In the genomic region with DNA sequence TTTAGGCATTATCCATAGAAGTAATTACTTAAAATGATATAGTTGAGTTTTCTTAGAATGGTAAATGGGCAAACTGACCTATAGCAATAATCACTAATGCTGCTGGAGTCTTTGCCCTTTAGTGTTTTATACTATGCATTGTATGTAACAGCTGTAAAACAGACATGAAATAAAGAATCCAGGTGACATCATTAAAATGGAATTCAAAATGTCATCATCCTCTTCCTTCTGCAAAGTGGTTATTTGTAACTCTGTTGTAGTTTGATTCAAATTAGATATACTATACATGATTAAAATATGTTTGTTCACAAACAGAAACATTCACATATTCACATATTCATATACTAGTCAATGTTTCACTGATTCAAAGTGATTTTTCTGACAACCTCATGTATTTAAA, we compare ENCODE assay signal across 25 cellular contexts.
A peak's percentile ranks its signal among the peaks of the same experiment; 100 is the strongest.
DNase-seq lines count a peak whose midpoint lies in the region; ATAC-seq and TF ChIP-seq lines count a peak whose summit lies in the region.
"Had no signal": no experiment of that assay in that cellular context is flagged by ENCODE, and none has a peak within 500 bp of the region (broad histone marks: within the 10 kb centered on the region; RNA-seq: fewer than 3 reads in every experiment).

No MANE protein-coding gene starts in this region.

- no peaks in the 10 kb centered on the region for H3K79me1 ChIP-seq in IMR-90 (ENCODE audit: low read depth in 1 of 2, low read length in 2 of 2)

- no peak overlapping the region for H3K27ac Mint-ChIP-seq in activated CD4-positive, alpha-beta memory T cell treated with anti-CD3 and anti-CD28 coated beads for 36 hours
- H3K27ac Mint-ChIP-seq: activated naive CD4-positive, alpha-beta T cell treated with anti-CD3 and anti-CD28 coated beads for 36 hours; stimulated activated naive B cell treated with anti-CD40 and anti-IgM and Interleukin-4, amounts not matched to agents 10 μg/mL and 1 μg/mL and 100 μg/mL, for 72 hours had no signal

- no peaks in the 10 kb centered on the region; the same call in 1 of the 2 replicates for H3K9me1 ChIP-seq in IMR-90 (ENCODE audit: insufficient read depth, low read length)

- H3K27ac ChIP-seq in IMR-90 (ENCODE audit: insufficient read depth, low read length) (no peak overlapping the region), body of pancreas (no peak overlapping the region)
- H3K27ac ChIP-seq: vagina had no signal

- H3K4me1 Mint-ChIP-seq in activated CD4-positive, alpha-beta memory T cell treated with anti-CD3 and anti-CD28 coated beads for 36 hours (ENCODE audit: low read depth), result no peaks in the 10 kb centered on the region
- H3K4me1 Mint-ChIP-seq: neural crest cell; stimulated activated naive B cell treated with anti-CD40 and anti-IgM and Interleukin-4, amounts not matched to agents 10 μg/mL and 1 μg/mL and 100 μg/mL, for 72 hours had no signal

- H2BK20ac ChIP-seq in IMR-90 (ENCODE audit: low read depth, low read length), result peak overlapping the region; percentile 97

- H3K9ac ChIP-seq in IMR-90 (ENCODE audit: low read depth, low read length), result no peak overlapping the region

- H3K4ac ChIP-seq in IMR-90 (ENCODE audit: low read depth, low read length), result no peak overlapping the region; the same call in 1 of the 2 replicates

- BruUV-seq in IMR-90 (replicated peaks; lab: Mats Ljungman, UMichigan), result no TSS peak

- no peaks in the 10 kb centered on the region for H3K9me3 Mint-ChIP-seq in activated CD4-positive, alpha-beta memory T cell treated with anti-CD3 and anti-CD28 coated beads for 36 hours
- H3K9me3 Mint-ChIP-seq: activated naive CD4-positive, alpha-beta T cell treated with anti-CD3 and anti-CD28 coated beads for 36 hours; neural crest cell had no signal

- H3K27me3 ChIP-seq in IMR-90 (ENCODE audit: control insufficient read depth, insufficient read depth, low read length) (no peaks in the 10 kb centered on the region), body of pancreas (no peaks in the 10 kb centered on the region)
- H3K27me3 ChIP-seq: vagina had no signal

- H2BK5ac ChIP-seq in IMR-90 (ENCODE audit: low read depth, low read length, poor library complexity, severe bottlenecking), result peak overlapping the region; percentile 69

- H3K36me3 ChIP-seq in IMR-90 (ENCODE audit: control insufficient read depth, insufficient read depth, low read length) (no peaks in the 10 kb centered on the region), body of pancreas (replicated peaks in 1 of 2; ENCODE audit: insufficient read depth in 1 of 2, low read depth in 2 of 2) (no peaks in the 10 kb centered on the region)
- H3K36me3 ChIP-seq: HAP-1, vagina had no signal

- TF ChIP-seq CTCF in IMR-90 (conservative IDR thresholded peaks at IDR 0.05; ENCODE audit: low read depth, low read length) (no peak), cardiac fibroblast (IDR thresholded peaks at IDR 0.05; ENCODE audit: low read depth, low read length) (no peak), foreskin fibroblast (IDR thresholded peaks at IDR 0.05; ENCODE audit: low read depth, low read length) (no peak), body of pancreas (IDR thresholded peaks at IDR 0.05) (no peak)

- DNase-seq in DMS53 (lab: John Stamatoyannopoulos, UW), result peak; percentile 31
- peak; percentile 74 for DNase-seq in IMR-90
- peak; percentile 15 to 68 for DNase-seq in cardiac fibroblast (ENCODE audit: low read depth in 2 of 2)
- peak; percentile 32 to 72 for DNase-seq in foreskin fibroblast
- DNase-seq in activated CD4-positive, alpha-beta memory T cell treated with anti-CD3 and anti-CD28 coated beads for 36 hours, result no peak
- DNase-seq in body of pancreas, result no peak
- DNase-seq in SW 1271 (lab: John Stamatoyannopoulos, UW), result no peak
- DNase-seq: activated CD4-positive, alpha-beta T cell treated with anti-CD3 and anti-CD28 coated beads for 1 hour; activated CD8-positive, alpha-beta memory T cell treated with anti-CD3 and anti-CD28 coated beads for 24 hours; activated naive CD4-positive, alpha-beta T cell treated with anti-CD3 and anti-CD28 coated beads for 36 hours; activated T-cell treated with anti-CD3 and anti-CD28 coated beads, Interleukin-2, amount 50 U/mL, for 4 hours; C1 segment of cervical spinal cord; GDM1; hypothalamus; KG1; NCI-H1694 treated with DMSO at 0.1 percent for 48 hours; NCI-H345; NCI-H82; SIG-M5; stimulated activated CD4-positive, alpha-beta T cell treated with anti-CD3 and anti-CD28 coated beads, Interleukin-2, amount 100 ng/mL, for 48 hours; stimulated activated naive B cell treated with anti-CD40 and anti-IgM and Interleukin-4, amounts not matched to agents 10 μg/mL and 1 μg/mL and 100 μg/mL, for 72 hours had no signal

- H2AK9ac ChIP-seq in IMR-90 (replicated peaks; ENCODE audit: low read depth, low read length, poor library complexity), result no peak overlapping the region

- H4K20me1 ChIP-seq in IMR-90 (ENCODE audit: insufficient read depth, low read length), result no peaks in the 10 kb centered on the region

- H3K14ac ChIP-seq in IMR-90 (replicated peaks; ENCODE audit: low read depth, low read length), result no peak overlapping the region

- peaks cover 5% of the 10 kb centered on the region; the same call in 1 of the 2 replicates for H3K4me1 ChIP-seq in IMR-90 (ENCODE audit: control insufficient read depth, insufficient read depth, low read length)
- H3K4me1 ChIP-seq in body of pancreas, result no peaks in the 10 kb centered on the region
- H3K4me1 ChIP-seq: vagina had no signal

- peak overlapping the region; percentile 54; the same call in 1 of the 3 replicates for H2BK15ac ChIP-seq in IMR-90 (ENCODE audit: low read depth, low read length)

- no peak overlapping the region for H3K56ac ChIP-seq in IMR-90 (ENCODE audit: extremely low read depth, insufficient read depth, low read length)

- no peaks in the 10 kb centered on the region for H3K36me3 Mint-ChIP-seq in activated CD4-positive, alpha-beta memory T cell treated with anti-CD3 and anti-CD28 coated beads for 36 hours
- H3K36me3 Mint-ChIP-seq: stimulated activated naive B cell treated with anti-CD40 and anti-IgM and Interleukin-4, amounts not matched to agents 10 μg/mL and 1 μg/mL and 100 μg/mL, for 72 hours had no signal

- POLR2A ChIA-PET in IMR-90 (lab: Charles Lee; ENCODE audit: unreplicated experiment), result no interaction called here
- POLR2A ChIA-PET in activated CD4-positive, alpha-beta memory T cell treated with anti-CD3 and anti-CD28 coated beads for 36 hours (lab: Charles Lee), result no interaction called here

- H3K4me3 ChIP-seq in IMR-90 (ENCODE audit: insufficient read depth, low read depth, low read length), result no peak overlapping the region
- H3K4me3 ChIP-seq in cardiac fibroblast (replicated peaks in 1 of 2; ENCODE audit: low read depth in 2 of 2, low read length in 2 of 2), result no peak overlapping the region
- H3K4me3 ChIP-seq in foreskin fibroblast (ENCODE audit: low read depth in 1 of 2, low read length in 2 of 2), result no peak overlapping the region
- no peak overlapping the region for H3K4me3 ChIP-seq in body of pancreas
- H3K4me3 ChIP-seq: HAP-1, vagina had no signal

- TF ChIP-seq RAD21 in IMR-90 (IDR thresholded peaks at IDR 0.05; ENCODE audit: low read length), result no peak

- H3K9me3 ChIP-seq in IMR-90 (ENCODE audit: control insufficient read depth, insufficient read depth, low read length) (no peaks in the 10 kb centered on the region), body of pancreas (no peaks in the 10 kb centered on the region)
- H3K9me3 ChIP-seq: HAP-1, vagina had no signal

- no peak overlapping the region for H4K91ac ChIP-seq in IMR-90 (ENCODE audit: insufficient read depth, low read depth, low read length)

- H2BK120ac ChIP-seq in IMR-90 (ENCODE audit: low read depth, low read length), result no peak overlapping the region

- no peaks in the 10 kb centered on the region for H3K27me3 Mint-ChIP-seq in activated CD4-positive, alpha-beta memory T cell treated with anti-CD3 and anti-CD28 coated beads for 36 hours
- H3K27me3 Mint-ChIP-seq: stimulated activated naive B cell treated with anti-CD40 and anti-IgM and Interleukin-4, amounts not matched to agents 10 μg/mL and 1 μg/mL and 100 μg/mL, for 72 hours had no signal

- H2AFZ ChIP-seq in IMR-90 (replicated peaks; ENCODE audit: low read length, poor library complexity), result no peak overlapping the region

- H3K23ac ChIP-seq in IMR-90 (ENCODE audit: low read depth, low read length), result no peak overlapping the region

- H3K4me3 Mint-ChIP-seq in activated CD4-positive, alpha-beta memory T cell treated with anti-CD3 and anti-CD28 coated beads for 36 hours, result no peak overlapping the region
- H3K4me3 Mint-ChIP-seq: activated naive CD4-positive, alpha-beta T cell treated with anti-CD3 and anti-CD28 coated beads for 36 hours; activated T-cell treated with anti-CD3 and anti-CD28 coated beads, Interleukin-2, amount 50 U/mL, for 4 hours; neural crest cell; stimulated activated naive B cell treated with anti-CD40 and anti-IgM and Interleukin-4, amounts not matched to agents 10 μg/mL and 1 μg/mL and 100 μg/mL, for 72 hours had no signal

- intact Hi-C loops in IMR-90 (cut with micrococcal nuclease) (loop anchor here (5.0 kb wide), 1 partner anchor 1182 kb away; no protein-coding TSS in a partner anchor), body of pancreas (cut with DNase I) (no loop called here)
- intact Hi-C loops in activated CD4-positive, alpha-beta memory T cell treated with anti-CD3 and anti-CD28 coated beads for 36 hours (cut with micrococcal nuclease), result no loop called here

- H3K4me2 ChIP-seq in IMR-90 (ENCODE audit: low read depth, low read length), result no peak overlapping the region

- H4K8ac ChIP-seq in IMR-90 (ENCODE audit: low read depth in 2 of 2, low read length in 2 of 2), result peak overlapping the region in 1 of 2 experiments; percentile 74; a peak in 1 of 4 replicates

- peak; percentile 29; the same call in 1 of the 2 replicates for ATAC-seq in IMR-90 (ENCODE audit: low read depth)
- ATAC-seq in HG03439 (IDR thresholded peaks at IDR 0.05; ENCODE audit: unreplicated experiment), result no peak
- no peak for ATAC-seq in body of pancreas
- ATAC-seq: activated T-cell treated with anti-CD3 and anti-CD28 coated beads, Interleukin-2, amount 50 U/mL, for 4 hours; stimulated activated naive B cell treated with anti-CD40 and anti-IgM and Interleukin-4, amounts not matched to agents 10 μg/mL and 1 μg/mL and 100 μg/mL, for 72 hours had no signal

- in situ Hi-C loops in IMR-90 (cut with MboI; ENCODE audit: low sequenced_read_pairs), result no loop called here

- H2AK5ac ChIP-seq in IMR-90 (ENCODE audit: low read depth, low read length), result no peak overlapping the region

- H4K5ac ChIP-seq in IMR-90 (ENCODE audit: low read depth, low read length), result no peak overlapping the region

- TF ChIP-seq POLR2A in IMR-90 (IDR thresholded peaks at IDR 0.05; ENCODE audit: low read depth, low read length), result no peak
- TF ChIP-seq POLR2A in body of pancreas (IDR thresholded peaks at IDR 0.05), result no peak

- dilution Hi-C loops in IMR-90 (cut with HindIII; ENCODE audit: low sequenced_read_pairs, unreplicated experiment), result no loop called here

- CTCF ChIA-PET in IMR-90 (lab: Yijun Ruan, JAX), result no interaction called here
- CTCF ChIA-PET in activated CD4-positive, alpha-beta memory T cell treated with anti-CD3 and anti-CD28 coated beads for 36 hours (lab: Charles Lee), result no interaction called here

- no peak overlapping the region for H3K18ac ChIP-seq in IMR-90 (ENCODE audit: low read depth, low read length)

TF ChIP-seq in IMR-90, 13 proteins besides CTCF, POLR2A, EP300 and RAD21:
- TF ChIP-seq CHD1 (IDR thresholded peaks at IDR 0.05; ENCODE audit: low read depth, low read length) (no peak), CEBPB (IDR thresholded peaks at IDR 0.05; ENCODE audit: low read depth, low read length) (peak; percentile 62)
TF ChIP-seq in IMR-90: peak in this region for 1.

Comparison
In these comparisons a context has a peak if more than half of its experiments do, and no peak if none do; other contexts are left out.
1. DNase-seq: peak in DMS53 (single experiment), IMR-90 (single experiment), cardiac fibroblast (2 of 2) and foreskin fibroblast (2 of 2); none in activated CD4-positive, alpha-beta memory T cell treated with anti-CD3 and anti-CD28 coated beads for 36 hours (single experiment), body of pancreas (0 of 4) and SW 1271 (0 of 2).